Comparison of ENCODE assay signal across 6 cellular contexts in genomic region chr19:17337675-17338439, GRCh38. TPM values are rescaled to one million over a fixed set of nuclear protein-coding genes. Genes with fewer than 3 reads are reported as not detected.
A peak's percentile ranks its signal among the peaks of the same experiment; 100 is the strongest.
DNase-seq lines count a peak whose midpoint lies in the region; ATAC-seq and TF ChIP-seq lines count a peak whose summit lies in the region.

No MANE protein-coding gene starts in this region.

- peaks cover 28% of the 10 kb centered on the region for H3K4me1 Mint-ChIP-seq in activated naive CD8-positive, alpha-beta T cell treated with anti-CD3 and anti-CD28 coated beads, Interleukin-2, amount 50 U/mL, for 24 hours

- BruUV-seq in A673 (replicated peaks; lab: Mats Ljungman, UMichigan) = TSS peak; percentile 35

- H3K27ac Mint-ChIP-seq in activated naive CD8-positive, alpha-beta T cell treated with anti-CD3 and anti-CD28 coated beads, Interleukin-2, amount 50 U/mL, for 24 hours = peak overlapping the region; percentile 86

- ATAC-seq in HG03432 (IDR thresholded peaks at IDR 0.05; ENCODE audit: unreplicated experiment) (peak; percentile 6), HG02571 (IDR thresholded peaks at IDR 0.05; ENCODE audit: unreplicated experiment) (no peak)
- no peak for ATAC-seq in activated naive CD8-positive, alpha-beta T cell treated with anti-CD3 and anti-CD28 coated beads, Interleukin-2, amount 50 U/mL, for 24 hours

- H3K27me3 ChIP-seq in A673 (replicated peaks; ENCODE audit: insufficient read depth, low read depth, low read length, poor library complexity) (no peaks in the 10 kb centered on the region), muscle layer of colon (ENCODE audit: control insufficient read depth in 1 of 2, insufficient read depth in 2 of 2, low read length in 2 of 2) (no peaks in the 10 kb centered on the region)

- H3K4me3 ChIP-seq in A673 (ENCODE audit: low read depth, low read length, poor library complexity, severe bottlenecking) (peak overlapping the region; percentile 81), muscle layer of colon (ENCODE audit: low read depth in 1 of 2, low read length in 2 of 2) (peak overlapping the region; percentile 37 to 96)

- peak overlapping the region; percentile 34 for H3K9ac ChIP-seq in muscle layer of colon (ENCODE audit: low read length)

- TF ChIP-seq CTCF in A673 (conservative IDR thresholded peaks at IDR 0.05; ENCODE audit: low read depth, low read length) = no peak

- H3K4me3 Mint-ChIP-seq in activated naive CD8-positive, alpha-beta T cell treated with anti-CD3 and anti-CD28 coated beads, Interleukin-2, amount 50 U/mL, for 24 hours = peak overlapping the region; percentile 95

- peaks cover 2% of the 10 kb centered on the region for H3K36me3 Mint-ChIP-seq in activated naive CD8-positive, alpha-beta T cell treated with anti-CD3 and anti-CD28 coated beads, Interleukin-2, amount 50 U/mL, for 24 hours (ENCODE audit: low read depth)

- H3K36me3 ChIP-seq in A673 (ENCODE audit: insufficient read depth, low read length, poor library complexity, severe bottlenecking) (peaks cover 13% of the 10 kb centered on the region), muscle layer of colon (ENCODE audit: insufficient read depth, low read length) (no peaks in the 10 kb centered on the region)

- intact Hi-C loops in A673 (cut with micrococcal nuclease; ENCODE audit: unreplicated experiment) = no loop called here

- DNase-seq in A673 (ENCODE audit: low spot score) (peak; percentile 39), SK-N-DZ (ENCODE audit: low spot score) (no peak)
- DNase-seq in activated naive CD8-positive, alpha-beta T cell treated with anti-CD3 and anti-CD28 coated beads, Interleukin-2, amount 50 U/mL, for 24 hours = peak; percentile 62

- no peaks in the 10 kb centered on the region for H3K9me3 Mint-ChIP-seq in activated naive CD8-positive, alpha-beta T cell treated with anti-CD3 and anti-CD28 coated beads, Interleukin-2, amount 50 U/mL, for 24 hours

- CTCF ChIA-PET in A673 (lab: Charles Lee) = interaction anchor here (1.4 kb wide), 1 partner anchor 10 kb away, joined by 3 read pairs; no protein-coding TSS in a partner anchor

- H3K4me1 ChIP-seq in A673 (ENCODE audit: insufficient read depth, low read length, poor library complexity, severe bottlenecking) (peaks cover 13% of the 10 kb centered on the region), muscle layer of colon (ENCODE audit: insufficient read depth, low read length) (peaks cover 25% of the 10 kb centered on the region)

- H3K27me3 Mint-ChIP-seq in activated naive CD8-positive, alpha-beta T cell treated with anti-CD3 and anti-CD28 coated beads, Interleukin-2, amount 50 U/mL, for 24 hours = no peaks in the 10 kb centered on the region

- H3K9me3 ChIP-seq in A673 (ENCODE audit: low read depth, low read length, poor library complexity, severe bottlenecking) (no peaks in the 10 kb centered on the region), muscle layer of colon (ENCODE audit: low read length) (no peaks in the 10 kb centered on the region)

- POLR2A ChIA-PET in A673 (lab: Charles Lee; ENCODE audit: low non-redundant PET) = interaction anchor here (0.7 kb wide), 1 partner anchor 32 kb away, joined by 24 read pairs; the partner anchor contains the start of gene MRPL34

- H3K27ac ChIP-seq in A673 (ENCODE audit: low read depth, low read length, poor library complexity, severe bottlenecking) (peak overlapping the region; percentile 39), muscle layer of colon (ENCODE audit: low read depth, low read length) (peak overlapping the region; percentile 68)

RNA-seq across cellular contexts. Expression of gene GTPBP3, which starts 0.5 kb away (rescaled TPM):
- total RNA-seq in A673 (2021) = 51.5 and 53.2 TPM in 2 replicates
- 66.6 and 71.1 TPM in 2 replicates for polyA plus RNA-seq in SK-N-DZ (2014; cell fraction: cytosol; rRNA removed)
- 107 and 148 TPM in 2 replicates for polyA plus RNA-seq in SK-N-DZ (2014; cell fraction: nucleus; rRNA removed)

RNA-seq across cellular contexts. Expression of gene ANO8, which starts 3.2 kb away (rescaled TPM):
- total RNA-seq in A673 (2021) = 18.6 and 22.1 TPM in 2 replicates
- 9.5 and 13.7 TPM in 2 replicates for polyA plus RNA-seq in SK-N-DZ (2014; cell fraction: cytosol; rRNA removed)
- polyA plus RNA-seq in SK-N-DZ (2014; cell fraction: nucleus; rRNA removed) = 36.9 and 54.0 TPM in 2 replicates

RNA-seq across cellular contexts. Expression of gene DDA1, which starts 28.5 kb away (rescaled TPM):
- 67.2 and 68.5 TPM in 2 replicates for total RNA-seq in A673 (2021)
- 44.1 and 49.6 TPM in 2 replicates for polyA plus RNA-seq in SK-N-DZ (2014; cell fraction: cytosol; rRNA removed)
- 23.0 and 29.2 TPM in 2 replicates for polyA plus RNA-seq in SK-N-DZ (2014; cell fraction: nucleus; rRNA removed)

RNA-seq across cellular contexts. Expression of gene MRPL34, which starts 32.2 kb away (rescaled TPM):
- total RNA-seq in A673 (2021) = 91.8 and 93.1 TPM in 2 replicates
- 73.2 and 107 TPM in 2 replicates for polyA plus RNA-seq in SK-N-DZ (2014; cell fraction: cytosol; rRNA removed)
- 61.5 and 94.1 TPM in 2 replicates for polyA plus RNA-seq in SK-N-DZ (2014; cell fraction: nucleus; rRNA removed)

RNA-seq across cellular contexts. Expression of gene ABHD8, which starts 34.6 kb away (rescaled TPM):
- 11.0 and 16.8 TPM in 2 replicates for total RNA-seq in A673 (2021)
- polyA plus RNA-seq in SK-N-DZ (2014; cell fraction: cytosol; rRNA removed) = 20.4 and 20.5 TPM in 2 replicates
- 9.9 and 11.1 TPM in 2 replicates for polyA plus RNA-seq in SK-N-DZ (2014; cell fraction: nucleus; rRNA removed)
